In genomic region chr1:40221977-40222772, GRCh38 we compare ENCODE assay signal across 21 cellular contexts. TPM values are rescaled to one million over a fixed set of nuclear protein-coding genes. Genes with fewer than 3 reads are reported as not detected.
"Had no signal": no experiment of that assay in that cellular context is flagged by ENCODE, and none has a peak within 500 bp of the region (broad histone marks: within the 10 kb centered on the region; RNA-seq: fewer than 3 reads in every experiment).

No MANE protein-coding gene starts in this region.

- H3K4me3 ChIP-seq: lung, neural progenitor cell, ovary, right atrium auricular region, sigmoid colon, skin epidermis, testis, tibial nerve, upper lobe of right lung had no signal

- DNase-seq: dermis blood vessel endothelial cell; foreskin keratinocyte; immature natural killer cell; kidney; left cardiac atrium; left ventricle myocardium superior; mesenchymal stem cell; midbrain; ovary; sigmoid colon; stimulated activated CD4-positive, alpha-beta T cell treated with anti-CD3 and anti-CD28 coated beads, Interleukin-2, amount 100 ng/mL, for 24 hours; stimulated activated CD4-positive, alpha-beta T cell treated with anti-CD3 and anti-CD28 coated beads, Interleukin-4, amount 100 ng/mL, for 4 hours; stimulated activated naive B cell treated with anti-CD40 and anti-IgM and Interleukin-4, amounts not matched to agents 10 μg/mL and 1 μg/mL and 100 μg/mL, for 72 hours; stimulated activated naive CD8-positive, alpha-beta T cell treated with anti-CD3 and anti-CD28 coated beads, Interleukin-15, amount 100 ng/mL, for 72 hours; testis; upper lobe of right lung had no signal

- FAIRE-seq: kidney had no signal

- ATAC-seq: foreskin keratinocyte; left cardiac atrium; left ventricle myocardium superior; stimulated activated naive B cell treated with anti-CD40 and anti-IgM and Interleukin-4, amounts not matched to agents 10 μg/mL and 1 μg/mL and 100 μg/mL, for 72 hours; stimulated activated naive CD8-positive, alpha-beta T cell treated with anti-CD3 and anti-CD28 coated beads, Interleukin-15, amount 100 ng/mL, for 72 hours; upper lobe of right lung had no signal

RNA-seq across cellular contexts. Expression of gene TMCO2, which starts 25.6 kb away (rescaled TPM):
- polyA plus RNA-seq: immature natural killer cell, lung, ovary, sigmoid colon had no signal
